Comparison of ENCODE assay signal across 22 cellular contexts in the genomic region with DNA sequence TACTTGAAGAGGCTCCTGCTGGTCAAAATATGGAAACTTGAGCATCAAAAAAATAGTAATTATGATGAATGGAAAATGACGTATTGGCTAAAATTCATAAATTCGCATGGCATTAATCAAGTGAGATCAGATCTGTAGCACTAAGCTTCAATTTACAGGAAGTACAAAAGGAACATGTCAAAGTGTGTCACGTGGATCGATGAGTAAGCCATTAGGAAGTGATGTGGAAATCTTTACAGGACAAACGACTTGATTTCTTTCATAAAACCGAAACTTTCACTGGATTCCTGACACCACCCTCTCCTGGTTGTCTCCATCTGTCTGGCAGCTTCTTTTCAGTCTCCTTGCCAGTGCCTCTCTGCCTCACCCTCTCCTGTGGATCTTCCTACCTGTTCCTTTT.
DNase-seq lines count a peak whose midpoint lies in the region; TF ChIP-seq lines count a peak whose summit lies in the region.
"Had no signal": no experiment of that assay in that cellular context is flagged by ENCODE, and none has a peak within 500 bp of the region (broad histone marks: within the 10 kb centered on the region; RNA-seq: fewer than 3 reads in every experiment).

No MANE protein-coding gene starts in this region.

- no peak for TF ChIP-seq CTCF in NB4 (IDR thresholded peaks at IDR 0.05; ENCODE audit: low read depth, low read length)
- no peak for TF ChIP-seq CTCF in cardiac fibroblast (IDR thresholded peaks at IDR 0.05; ENCODE audit: low read depth, low read length)

- DNase-seq in EL (peak; percentile 12), NB4 (ENCODE audit: low read depth) (peak; percentile 32), cardiac fibroblast (ENCODE audit: low read depth in 2 of 2) (peak; percentile 1 to 50), kidney tubule cell (ENCODE audit: low spot score) (peak; percentile 6), NCI-H2171 treated with DMSO at 0.1 percent for 48 hours (lab: John Stamatoyannopoulos, UW) (no peak)
- DNase-seq in stimulated activated CD4-positive, alpha-beta T cell treated with anti-CD3 and anti-CD28 coated beads, Interleukin-2, amount 100 ng/mL, for 48 hours, result no peak
- no peak for DNase-seq in activated CD4-positive, CD25-positive, alpha-beta regulatory T cell (lab: John Stamatoyannopoulos, UW)
- DNase-seq: activated CD4-positive, alpha-beta T cell treated with anti-CD3 and anti-CD28 coated beads, Interleukin-2, amount 50 U/mL, for 1 hour; anterior cingulate cortex; CD8-positive, alpha-beta memory T cell; left ventricle myocardium superior; mucosa of descending colon; NCI-H1048; NCI-H1694 treated with DMSO at 0.1 percent for 48 hours; NCI-H2171; NCI-H524; NK-92 treated with Interleukin-12 subunit alpha and Interleukin-12 subunit beta, amount 100 ng/mL, for 24 hours; pancreas; right lobe of liver; stimulated activated naive CD8-positive, alpha-beta T cell treated with anti-CD3 and anti-CD28 coated beads, Interleukin-15, Interleukin-2, amounts not matched to agents 100 U/mL and 50 U/mL, for 24 hours had no signal

- TF ChIP-seq POLR2A in NB4 (IDR thresholded peaks at IDR 0.05; ENCODE audit: extremely low read depth, insufficient read length), result no peak

- no peak overlapping the region for H3K4me3 ChIP-seq in NB4 (ENCODE audit: low read depth, low read length)
- H3K4me3 ChIP-seq in cardiac fibroblast (replicated peaks in 1 of 2; ENCODE audit: low read depth in 2 of 2, low read length in 2 of 2), result no peak overlapping the region
- H3K4me3 ChIP-seq: hepatocyte, mucosa of descending colon, pancreas, right lobe of liver, thoracic aorta had no signal

Comparison
In these comparisons a context has a peak if more than half of its experiments do, and no peak if none do; other contexts are left out.
1. DNase-seq: peak in EL (single experiment), NB4 (single experiment), cardiac fibroblast (2 of 2) and kidney tubule cell (single experiment); none in stimulated activated CD4-positive, alpha-beta T cell treated with anti-CD3 and anti-CD28 coated beads, Interleukin-2, amount 100 ng/mL, for 48 hours (0 of 2), activated CD4-positive, CD25-positive, alpha-beta regulatory T cell (0 of 4) and NCI-H2171 treated with DMSO at 0.1 percent for 48 hours (single experiment).